Comparison of ENCODE assay signal across 8 cellular contexts in genomic region chr6:159968295-159969203, GRCh38.
A peak's percentile ranks its signal among the peaks of the same experiment; 100 is the strongest.
DNase-seq lines count a peak whose midpoint lies in the region; ATAC-seq and TF ChIP-seq lines count a peak whose summit lies in the region.

Gene IGF2R (plus strand): TSS chr6:159969082. CDS start chr6:159969247, 165 bp downstream.

- peak within 1 kb of the TSS; percentile 88 to 98 (median 98) for H3K4me3 Mint-ChIP-seq in nephron

- TF ChIP-seq CTCF in fibroblast of pulmonary artery (IDR thresholded peaks at IDR 0.05; ENCODE audit: low read length, missing control alignments) (no peak), nephron (IDR thresholded peaks at IDR 0.05; ENCODE audit: unreplicated experiment in 3 of 3) (peak; percentile 18 to 25 (median 20))

- H3K27ac ChIP-seq in KOPT-K1 (ENCODE audit: low read depth, low read length, poor library complexity, severe bottlenecking) = peak within 1 kb of the TSS; percentile 89

- peaks cover 35% of the 10 kb centered on the region for H3K4me1 Mint-ChIP-seq in nephron

- no peaks in the 10 kb centered on the region; the same call in 1 of the 2 replicates for H3K36me3 ChIP-seq in KOPT-K1 (ENCODE audit: insufficient read depth, low read length)

- TF ChIP-seq POLR2A in Raji (IDR thresholded peaks at IDR 0.05; ENCODE audit: insufficient read depth, low read depth, low read length) = peak; percentile 82

- peaks cover 20% of the 10 kb centered on the region for H3K27me3 Mint-ChIP-seq in nephron (ENCODE audit: low read depth)

- peak within 1 kb of the TSS; percentile 78 for H3K4me3 ChIP-seq in fibroblast of pulmonary artery (replicated peaks; ENCODE audit: low read depth, low read length)

- no peaks in the 10 kb centered on the region for H3K36me3 Mint-ChIP-seq in nephron (ENCODE audit: low read depth)

- peak within 1 kb of the TSS; percentile 94 to 98 (median 98) for H3K27ac Mint-ChIP-seq in nephron

- H3K9me3 ChIP-seq in KOPT-K1 (ENCODE audit: insufficient read depth, low read length, poor library complexity, severe bottlenecking) = no peaks in the 10 kb centered on the region

- peak; percentile 79 for ATAC-seq in GM21786 (IDR thresholded peaks at IDR 0.05; ENCODE audit: unreplicated experiment)
- peak; percentile 90 for ATAC-seq in stimulated activated naive CD8-positive, alpha-beta T cell treated with anti-CD3 and anti-CD28 coated beads, Interleukin-15, Interleukin-2, amounts not matched to agents 100 U/mL and 50 U/mL, for 24 hours

- peak; percentile 89 for DNase-seq in EH (ENCODE audit: low read depth)
- peak; percentile 90 for DNase-seq in activated effector memory CD4-positive, alpha-beta T cell treated with Interleukin-2 at 50 U/mL for 16 hours
- peak; percentile 83 for DNase-seq in fibroblast of pulmonary artery (ENCODE audit: low read depth)
- peak; percentile 96 for DNase-seq in stimulated activated naive CD8-positive, alpha-beta T cell treated with anti-CD3 and anti-CD28 coated beads, Interleukin-15, Interleukin-2, amounts not matched to agents 100 U/mL and 50 U/mL, for 24 hours

- no peaks in the 10 kb centered on the region for H3K9me3 Mint-ChIP-seq in nephron

Comparison
In these comparisons a context has a peak if more than half of its experiments do, and no peak if none do; other contexts are left out.
1. Peak in every context shown above with its lines: DNase-seq, ATAC-seq, H3K4me3 ChIP-seq and H3K27ac ChIP-seq.